In genomic region chr3:90099493-90099892, GRCh38 we compare ENCODE assay signal across 7 cellular contexts.
"Had no signal": no experiment of that assay in that cellular context is flagged by ENCODE, and none has a peak within 500 bp of the region (broad histone marks: within the 10 kb centered on the region; RNA-seq: fewer than 3 reads in every experiment).

No MANE protein-coding gene starts in this region.

- ATAC-seq: GM12878 had no signal

- H3K4me3 ChIP-seq: GM12878 had no signal

- DNase-seq: GF-D8 had no signal

- FAIRE-seq: G401.6, GM12878, GM12891, GM12892, GM18507, GM19239 had no signal
